In the genomic region with DNA sequence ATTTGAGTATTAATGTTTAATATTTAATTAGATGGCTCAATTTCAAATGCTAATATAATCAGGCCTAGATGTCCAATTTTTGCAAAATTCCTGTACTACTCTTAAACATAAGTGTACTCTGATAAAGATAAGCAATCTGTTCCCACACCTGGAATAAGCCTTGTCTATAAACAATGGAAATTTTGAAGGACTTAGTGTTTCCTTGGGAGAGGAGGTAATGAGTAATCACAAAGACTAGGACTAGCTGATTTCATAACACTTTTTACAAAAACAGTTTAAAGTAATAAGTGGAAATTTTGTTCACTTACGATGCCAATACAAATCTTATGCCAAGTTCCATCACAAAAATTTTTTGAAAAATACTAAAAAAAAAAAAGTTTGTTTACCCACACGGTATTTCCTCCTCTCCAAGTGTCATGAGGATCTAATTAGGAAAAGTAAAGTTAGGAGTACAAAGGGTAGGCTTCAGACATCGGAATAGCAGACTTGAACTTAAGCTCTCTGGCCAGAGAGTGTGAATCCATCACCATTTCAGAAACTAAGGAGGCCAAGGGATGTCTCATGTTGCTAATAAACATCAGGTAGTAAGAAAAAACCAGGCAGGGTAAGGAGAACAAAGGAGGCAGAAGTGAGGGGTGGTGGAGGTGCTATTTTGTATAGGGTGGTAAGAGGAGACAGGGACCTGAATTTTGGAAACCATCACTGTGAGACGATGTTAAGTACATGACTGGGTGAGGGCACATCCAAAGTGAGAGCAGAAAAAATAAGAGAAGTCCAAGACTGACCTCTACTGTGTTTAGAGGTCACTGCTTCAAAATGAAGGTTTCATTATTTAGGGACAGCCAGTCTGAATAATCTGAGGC, we compare ENCODE assay signal across 12 cellular contexts.
DNase-seq lines count a peak whose midpoint lies in the region; ATAC-seq, FAIRE-seq and TF ChIP-seq lines count a peak whose summit lies in the region.
"Had no signal": no experiment of that assay in that cellular context is flagged by ENCODE, and none has a peak within 500 bp of the region (broad histone marks: within the 10 kb centered on the region; RNA-seq: fewer than 3 reads in every experiment).

No MANE protein-coding gene starts in this region.

- H3K27ac Mint-ChIP-seq in glutamatergic neuron (ENCODE audit: unreplicated experiment): peak overlapping the region; percentile 1
- H3K27ac Mint-ChIP-seq: nephron had no signal

- H3K4me1 Mint-ChIP-seq in glutamatergic neuron (ENCODE audit: low read depth, unreplicated experiment): peaks cover 45% of the 10 kb centered on the region

- peak; percentile 18 for FAIRE-seq in GM19239 (lab: Jason Lieb, UNC)
- FAIRE-seq: GM18507, RCC 7860 had no signal

- TF ChIP-seq CTCF in astrocyte of the cerebellum (IDR thresholded peaks at IDR 0.05; ENCODE audit: low read depth, low read length, missing control alignments) (peak; percentile 5), glutamatergic neuron (IDR thresholded peaks at IDR 0.05; ENCODE audit: partially characterized antibody, unreplicated experiment) (no peak)

- in situ Hi-C loops in astrocyte of the cerebellum (cut with HindIII; ENCODE audit: low sequenced_read_pairs): no loop called here

- H3K4me3 Mint-ChIP-seq in glutamatergic neuron (ENCODE audit: unreplicated experiment): peak overlapping the region; percentile 17
- H3K4me3 Mint-ChIP-seq: nephron had no signal

- H3K27me3 Mint-ChIP-seq in glutamatergic neuron (ENCODE audit: unreplicated experiment): peaks cover 2% of the 10 kb centered on the region

- DNase-seq in GM19239 (ENCODE audit: insufficient read length, low spot score): no peak
- no peak for DNase-seq in astrocyte of the cerebellum (ENCODE audit: low read depth)
- DNase-seq in glutamatergic neuron: no peak
- DNase-seq in retina: peak; percentile 15
- DNase-seq in iPS-NIHi7 (ENCODE audit: extremely low spot score): no peak
- no peak for DNase-seq in HK-2 (ENCODE audit: unreplicated experiment)
- DNase-seq: activated CD4-positive, CD25-positive, alpha-beta regulatory T cell had no signal

- H3K9me3 Mint-ChIP-seq in glutamatergic neuron (ENCODE audit: unreplicated experiment): peaks cover 2% of the 10 kb centered on the region

- ATAC-seq in GM19455 (IDR thresholded peaks at IDR 0.05; ENCODE audit: unreplicated experiment) (no peak), HG02884 (IDR thresholded peaks at IDR 0.05; ENCODE audit: unreplicated experiment) (no peak)

- no peak overlapping the region for H3K4me3 ChIP-seq in astrocyte of the cerebellum (ENCODE audit: low read depth, low read length)

- H3K36me3 Mint-ChIP-seq in glutamatergic neuron (ENCODE audit: unreplicated experiment): no peaks in the 10 kb centered on the region
